In genomic region chr20:63309261-63310071, GRCh38 we compare ENCODE assay signal across 8 cellular contexts. TPM values are rescaled to one million over a fixed set of nuclear protein-coding genes. Genes with fewer than 3 reads are reported as not detected.
A peak's percentile ranks its signal among the peaks of the same experiment; 100 is the strongest.
DNase-seq lines count a peak whose midpoint lies in the region; ATAC-seq and TF ChIP-seq lines count a peak whose summit lies in the region.

No MANE protein-coding gene starts in this region.

- H3K27ac ChIP-seq in ascending aorta = no peak overlapping the region
- H3K27ac ChIP-seq in effector memory CD4-positive, alpha-beta T cell (ENCODE audit: insufficient read depth, low read length, poor library complexity, severe bottlenecking) = no peak overlapping the region

- ATAC-seq in esophagus mucosa = no peak

- intact Hi-C loops in ascending aorta (cut with DNase I) = no loop called here

- no peak overlapping the region for H3K4me3 ChIP-seq in ascending aorta
- H3K4me3 ChIP-seq in effector memory CD4-positive, alpha-beta T cell (ENCODE audit: insufficient read depth, low read depth, low read length, poor library complexity, severe bottlenecking) = no peak overlapping the region

- peak; percentile 52 for DNase-seq in stimulated activated CD4-positive, alpha-beta T cell treated with anti-CD3 and anti-CD28 coated beads, Interleukin-15, amount 100 ng/mL, for 24 hours
- no peak for DNase-seq in stimulated activated CD4-positive, alpha-beta T cell treated with anti-CD3 and anti-CD28 coated beads, Interleukin-1b, Interleukin-23, amount 100 ng/mL, for 48 hours
- peak; percentile 50 for DNase-seq in NCI-H2227 treated with DMSO at 0.1 percent for 48 hours (lab: John Stamatoyannopoulos, UW)
- no peak for DNase-seq in ascending aorta (ENCODE audit: low spot score in 2 of 2)
- peak; percentile 89 for DNase-seq in iPS-NIHi7 (ENCODE audit: extremely low spot score)
- DNase-seq in superior temporal gyrus (ENCODE audit: extremely low spot score) = peak; percentile 38
- DNase-seq in effector memory CD4-positive, alpha-beta T cell = no peak

- H3K9me3 ChIP-seq in ascending aorta = no peaks in the 10 kb centered on the region
- no peaks in the 10 kb centered on the region for H3K9me3 ChIP-seq in effector memory CD4-positive, alpha-beta T cell (ENCODE audit: control insufficient read depth, low read length)

- H3K36me3 ChIP-seq in ascending aorta = no peaks in the 10 kb centered on the region
- no peaks in the 10 kb centered on the region for H3K36me3 ChIP-seq in effector memory CD4-positive, alpha-beta T cell (ENCODE audit: control insufficient read depth, insufficient read depth, low read length)

- H3K4me1 ChIP-seq in ascending aorta = no peaks in the 10 kb centered on the region
- H3K4me1 ChIP-seq in effector memory CD4-positive, alpha-beta T cell (ENCODE audit: control insufficient read depth, insufficient read depth, low read length, poor library complexity, severe bottlenecking) = no peaks in the 10 kb centered on the region

- TF ChIP-seq CTCF in ascending aorta (IDR thresholded peaks at IDR 0.05) = peak; percentile 26 to 74 (median 60)

- H3K27me3 ChIP-seq in ascending aorta = peaks cover 4% of the 10 kb centered on the region
- H3K27me3 ChIP-seq in effector memory CD4-positive, alpha-beta T cell (replicated peaks; ENCODE audit: control insufficient read depth, insufficient read depth, low read length, poor library complexity, severe bottlenecking) = no peaks in the 10 kb centered on the region

RNA-seq across cellular contexts. Expression of gene COL20A1, which starts 16.5 kb away (rescaled TPM):
- total RNA-seq in ascending aorta = not detected
- not detected for total RNA-seq in esophagus mucosa

RNA-seq across cellular contexts. Expression of gene ARFGAP1, which starts 36.9 kb away (rescaled TPM):
- total RNA-seq in ascending aorta = 57.0 TPM
- 26.3 TPM for total RNA-seq in esophagus mucosa

RNA-seq across cellular contexts. Expression of gene CHRNA4, which starts 51.7 kb away (rescaled TPM):
- total RNA-seq in ascending aorta (not detected), esophagus mucosa (not detected)

RNA-seq across cellular contexts. Expression of gene NKAIN4, which starts 55.2 kb away (rescaled TPM):
- total RNA-seq in ascending aorta (not detected), esophagus mucosa (not detected)

Comparison
In these comparisons a context has a peak if more than half of its experiments do, and no peak if none do; other contexts are left out.
1. DNase-seq: peak in stimulated activated CD4-positive, alpha-beta T cell treated with anti-CD3 and anti-CD28 coated beads, Interleukin-15, amount 100 ng/mL, for 24 hours (single experiment), NCI-H2227 treated with DMSO at 0.1 percent for 48 hours (single experiment), iPS-NIHi7 (single experiment) and superior temporal gyrus (single experiment); none in stimulated activated CD4-positive, alpha-beta T cell treated with anti-CD3 and anti-CD28 coated beads, Interleukin-1b, Interleukin-23, amount 100 ng/mL, for 48 hours (single experiment), ascending aorta (0 of 2) and effector memory CD4-positive, alpha-beta T cell (0 of 3).